In genomic region chr5:137754236-137754960, GRCh38 we compare ENCODE assay signal across 8 cellular contexts. TPM values are rescaled to one million over a fixed set of nuclear protein-coding genes. Genes with fewer than 3 reads are reported as not detected.
DNase-seq lines count a peak whose midpoint lies in the region; ATAC-seq and TF ChIP-seq lines count a peak whose summit lies in the region.

TSS of gene HNRNPA0 (minus strand) at chr5:137754363. CDS start at chr5:137754066, 297 bp downstream.

- DNase-seq in NCI-H1930 (lab: John Stamatoyannopoulos, UW), result peak; percentile 81 to 88
- DNase-seq in T-helper 2 cell treated with Interferon-gamma antibody and Interleukin-4, amounts not matched to agents 5 μg/mL and 100 μg/mL, for 36 hours (ENCODE audit: low spot score), result peak; percentile 96
- peak; percentile 83 to 98 for DNase-seq in ascending aorta (ENCODE audit: low spot score in 2 of 2)
- DNase-seq in hepatic stellate cell (ENCODE audit: low spot score), result peak; percentile 97
- peak; percentile 88 for DNase-seq in renal cortical epithelial cell (ENCODE audit: low read depth)
- no peak for DNase-seq in cortex of kidney (lab: John Stamatoyannopoulos, UW)

- H3K9me3 Mint-ChIP-seq in T-helper 2 cell treated with Interferon-gamma antibody and Interleukin-4, amounts not matched to agents 5 μg/mL and 100 μg/mL, for 36 hours, result no peaks in the 10 kb centered on the region

- intact Hi-C loops in ascending aorta (cut with DNase I), result loop anchor here (5.0 kb wide), 1 partner anchor 132 kb away; no protein-coding TSS in a partner anchor

- H3K4me1 Mint-ChIP-seq in T-helper 2 cell treated with Interferon-gamma antibody and Interleukin-4, amounts not matched to agents 5 μg/mL and 100 μg/mL, for 36 hours (ENCODE audit: low read depth), result peaks cover 21% of the 10 kb centered on the region

- H3K9me3 ChIP-seq in ascending aorta, result no peaks in the 10 kb centered on the region

- peak within 1 kb of the TSS; percentile 95 for H3K4me3 Mint-ChIP-seq in T-helper 2 cell treated with Interferon-gamma antibody and Interleukin-4, amounts not matched to agents 5 μg/mL and 100 μg/mL, for 36 hours

- ATAC-seq in GM18502 (IDR thresholded peaks at IDR 0.05; ENCODE audit: poor library complexity, unreplicated experiment) (peak; percentile 82), HG02970 (IDR thresholded peaks at IDR 0.05; ENCODE audit: low FRiP score, unreplicated experiment) (peak; percentile 74)

- H3K4me1 ChIP-seq in ascending aorta, result peaks cover 4 to 16% of the 10 kb centered on the region in 2 donors

- H3K36me3 Mint-ChIP-seq in T-helper 2 cell treated with Interferon-gamma antibody and Interleukin-4, amounts not matched to agents 5 μg/mL and 100 μg/mL, for 36 hours (ENCODE audit: low read depth), result peaks cover 34% of the 10 kb centered on the region

- TF ChIP-seq CTCF in ascending aorta (IDR thresholded peaks at IDR 0.05), result peak in 1 of 3 experiments; percentile 5

- H3K27me3 ChIP-seq in ascending aorta, result no peaks in the 10 kb centered on the region

- no peaks in the 10 kb centered on the region for H3K27me3 Mint-ChIP-seq in T-helper 2 cell treated with Interferon-gamma antibody and Interleukin-4, amounts not matched to agents 5 μg/mL and 100 μg/mL, for 36 hours (ENCODE audit: low read depth)

- peak within 1 kb of the TSS; percentile 99 to 100 for H3K27ac ChIP-seq in ascending aorta

- H3K27ac Mint-ChIP-seq in T-helper 2 cell treated with Interferon-gamma antibody and Interleukin-4, amounts not matched to agents 5 μg/mL and 100 μg/mL, for 36 hours, result peak within 1 kb of the TSS; percentile 100

- no peaks in the 10 kb centered on the region for H3K36me3 ChIP-seq in ascending aorta

- H3K4me3 ChIP-seq in ascending aorta, result peak within 1 kb of the TSS; percentile 87 to 93

RNA-seq across cellular contexts. Expression of gene HNRNPA0, which starts in this region (rescaled TPM):
- total RNA-seq in ascending aorta (8.6 TPM), renal cortical epithelial cell (8.2 and 13.5 TPM in 2 replicates)
